In the genomic region with DNA sequence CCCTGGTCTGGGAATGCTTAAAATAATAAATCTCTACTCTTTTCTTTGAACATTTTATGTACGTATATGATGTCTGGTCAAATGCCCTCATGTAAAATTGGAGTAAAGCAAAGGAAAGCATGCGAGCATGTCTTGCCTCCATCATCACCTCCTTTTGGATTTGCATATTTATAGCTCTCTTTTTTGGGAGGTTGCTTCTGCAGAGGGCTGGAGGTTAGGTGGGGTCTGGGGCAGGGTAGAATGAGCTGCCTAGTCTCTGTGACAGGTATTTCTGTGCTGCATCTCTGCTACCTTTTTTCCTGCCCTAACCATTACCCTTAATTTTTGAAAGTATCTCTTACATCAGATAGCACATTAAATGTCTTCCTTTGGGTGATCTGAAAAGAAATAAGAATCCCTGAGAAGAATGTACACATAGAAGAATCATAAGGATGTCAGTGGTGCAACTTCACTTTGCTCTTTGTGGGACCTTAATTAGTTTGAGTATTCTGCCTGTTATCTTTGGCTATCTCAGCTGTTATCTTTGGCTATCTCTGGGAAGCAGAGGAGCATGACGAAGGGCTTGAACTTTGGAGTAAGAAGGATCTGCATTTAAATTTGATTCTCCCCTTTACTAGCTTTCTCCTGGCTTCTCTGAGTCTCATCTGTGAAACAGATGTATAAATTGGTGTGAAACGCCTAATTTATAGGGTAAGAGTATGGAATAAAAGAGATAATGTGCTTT, we compare ENCODE assay signal across 30 cellular contexts. TPM values are rescaled to one million over a fixed set of nuclear protein-coding genes. Genes with fewer than 3 reads are reported as not detected.
DNase-seq lines count a peak whose midpoint lies in the region; ATAC-seq, FAIRE-seq and TF ChIP-seq lines count a peak whose summit lies in the region.
"Had no signal": no experiment of that assay in that cellular context is flagged by ENCODE, and none has a peak within 500 bp of the region (broad histone marks: within the 10 kb centered on the region; RNA-seq: fewer than 3 reads in every experiment).

No MANE protein-coding gene starts in this region.

- no peak overlapping the region for H3K27ac ChIP-seq in PC-9
- H3K27ac ChIP-seq in right atrium auricular region, result peak overlapping the region; percentile 60 to 66
- H3K27ac ChIP-seq in psoas muscle, result peak overlapping the region; percentile 74
- H3K27ac ChIP-seq: BLaER1 treated with 17β-estradiol and CSF1 and Interleukin-3, amounts not matched to agents 10 nM and 100 nM; prostate gland; vagina had no signal

- H3K27me3 ChIP-seq in PC-9 (ENCODE audit: insufficient read depth, low read depth) (no peaks in the 10 kb centered on the region), right atrium auricular region (no peaks in the 10 kb centered on the region), psoas muscle (ENCODE audit: insufficient read depth in 3 of 3, low read length in 2 of 3) (no peaks in the 10 kb centered on the region)
- H3K27me3 ChIP-seq: BLaER1 treated with 17β-estradiol and CSF1 and Interleukin-3, amounts not matched to agents 10 nM and 100 nM; dorsolateral prefrontal cortex; vagina had no signal

- CTCF ChIA-PET in PC-9 (lab: Charles Lee), result no interaction called here

- no peak for TF ChIP-seq CTCF in PC-9 (conservative IDR thresholded peaks at IDR 0.05)
- no peak for TF ChIP-seq CTCF in right atrium auricular region (IDR thresholded peaks at IDR 0.05)
- TF ChIP-seq CTCF in psoas muscle (IDR thresholded peaks at IDR 0.05), result no peak

- in situ Hi-C loops in Caki2 (cut with HindIII; ENCODE audit: low pct_unique_long_range_greater_than_20kb, low sequenced_read_pairs), result no loop called here

- WGBS in psoas muscle, 3 donors, result 62 to 72% (median 68%) methylated on average over 4 of the region's 4 CpGs

- no peak overlapping the region for H2AFZ ChIP-seq in PC-9

- BruUV-seq in PC-9 (replicated peaks; lab: Mats Ljungman, UMichigan), result no TSS peak

- H3K9me2 ChIP-seq in PC-9 (ENCODE audit: insufficient read depth), result no peaks in the 10 kb centered on the region

- H3K79me2 ChIP-seq in PC-9 (ENCODE audit: low read depth), result no peaks in the 10 kb centered on the region

- H3F3A ChIP-seq in PC-9 (ENCODE audit: insufficient read depth, low read depth), result peaks cover 5% of the 10 kb centered on the region; the same call in 1 of the 2 replicates

- POLR2A ChIA-PET in PC-9 (lab: Charles Lee; ENCODE audit: unreplicated experiment), result no interaction called here

- FAIRE-seq in H54 (lab: Jason Lieb, UNC) (no peak), HTR-8/SVneo (lab: Jason Lieb, UNC) (no peak)
- FAIRE-seq: astrocyte, GM19239, small intestine had no signal

- peak in 1 of 4 donors; percentile 12 for ATAC-seq in psoas muscle
- ATAC-seq in HG03469 (IDR thresholded peaks at IDR 0.05; ENCODE audit: unreplicated experiment), result no peak
- ATAC-seq in GM19452 (IDR thresholded peaks at IDR 0.05; ENCODE audit: unreplicated experiment), result no peak
- ATAC-seq: activated naive CD4-positive, alpha-beta T cell treated with anti-CD3 and anti-CD28 coated beads, Interleukin-2, amount 50 U/mL, for 72 hours; activated T-helper 17 cell treated with anti-CD3 and anti-CD28 coated beads, Interleukin-2, amount 50 U/mL, for 72 hours had no signal

- H3K4me1 ChIP-seq in PC-9 (replicated peaks; ENCODE audit: insufficient read depth) (peaks cover 15% of the 10 kb centered on the region), right atrium auricular region (peaks cover 0 to 20% of the 10 kb centered on the region in 2 donors), psoas muscle (peaks cover 50% of the 10 kb centered on the region)
- H3K4me1 ChIP-seq: prostate gland, vagina had no signal

- peak overlapping the region; percentile 35; the same call in 1 of the 2 replicates for H3K4me2 ChIP-seq in PC-9
- H3K4me2 ChIP-seq: BLaER1 treated with 17β-estradiol and CSF1 and Interleukin-3, amounts not matched to agents 10 nM and 100 nM had no signal

- H3K9me3 ChIP-seq in PC-9 (ENCODE audit: insufficient read depth, low read depth) (no peaks in the 10 kb centered on the region), right atrium auricular region (no peaks in the 10 kb centered on the region), psoas muscle (no peaks in the 10 kb centered on the region)
- H3K9me3 ChIP-seq: prostate gland, vagina had no signal

- intact Hi-C loops in PC-9 (cut with micrococcal nuclease; ENCODE audit: unreplicated experiment), result no loop called here
- intact Hi-C loops in psoas muscle (cut with DNase I), result loop anchor here in 1 of 2 donors (5.0 kb wide), 1 partner anchor 34 kb away; no protein-coding TSS in a partner anchor

- DNase-seq in Caki2 (ENCODE audit: low read depth) (peak; percentile 21), PC-9 (no peak), right atrium auricular region (ENCODE audit: low spot score) (no peak), psoas muscle (no peak), H54 (ENCODE audit: insufficient read length, low spot score) (no peak), HTR-8/SVneo (ENCODE audit: insufficient read length, low spot score) (no peak)
- DNase-seq: activated CD4-positive, alpha-beta T cell treated with anti-CD3 and anti-CD28 coated beads, Interleukin-2, amount 50 U/mL, for 48 hours; activated CD4-positive, CD25-positive, alpha-beta regulatory T cell; activated CD8-positive, alpha-beta memory T cell treated with anti-CD3 and anti-CD28 coated beads, Interleukin-2, amount 50 U/mL, for 4 hours; COR-L47; dorsolateral prefrontal cortex; EL; glutamatergic neuron; HFFc6; KBM-7; midbrain; MM.1S; stimulated activated CD4-positive, alpha-beta T cell treated with anti-CD3 and anti-CD28 coated beads, Interleukin-1b, Interleukin-23, amount 100 ng/mL, for 48 hours; SW 1271; T1000 had no signal

- H3K36me3 ChIP-seq in PC-9 (ENCODE audit: low read depth) (no peaks in the 10 kb centered on the region), right atrium auricular region (no peaks in the 10 kb centered on the region), psoas muscle (ENCODE audit: insufficient read depth in 1 of 2, low read depth in 1 of 2) (no peaks in the 10 kb centered on the region)
- H3K36me3 ChIP-seq: BLaER1 treated with 17β-estradiol and CSF1 and Interleukin-3, amounts not matched to agents 10 nM and 100 nM; prostate gland; vagina had no signal

- H4K20me1 ChIP-seq in PC-9 (ENCODE audit: insufficient read depth), result no peaks in the 10 kb centered on the region
- H4K20me1 ChIP-seq: BLaER1 treated with 17β-estradiol and CSF1 and Interleukin-3, amounts not matched to agents 10 nM and 100 nM had no signal

- no peak for TF ChIP-seq POLR2A in H54 (IDR thresholded peaks at IDR 0.05; ENCODE audit: low read depth, low read length)

- no peak overlapping the region for H3K4me3 ChIP-seq in PC-9
- H3K4me3 ChIP-seq in right atrium auricular region, result no peak overlapping the region
- no peak overlapping the region for H3K4me3 ChIP-seq in psoas muscle
- H3K4me3 ChIP-seq: BLaER1 treated with 17β-estradiol and CSF1 and Interleukin-3, amounts not matched to agents 10 nM and 100 nM; dorsolateral prefrontal cortex; prostate gland; vagina had no signal

RNA-seq across cellular contexts. Expression of a gene that starts 40.2 kb away (rescaled TPM):
- total RNA-seq in Caki2 (2014; rRNA removed; shearing (Covaris generic); ENCODE audit: low replicate concordance), result 0.06 and 1.2 TPM in 2 replicates
- total RNA-seq in PC-9 (2021), result 5.0 and 5.1 TPM in 2 replicates
- total RNA-seq in right atrium auricular region, result 10 to 100 TPM; 23.8 to 47.4 TPM
- total RNA-seq in psoas muscle, result 10 to 100 TPM; 66.0 to 76.1 (median 68.2) TPM
- polyA plus RNA-seq in psoas muscle, result 10 to 100 TPM in 2 of 3 donors, 1 to 10 TPM in 1; 6.2 to 41.7 (median 10.5) TPM
